In the genomic region with DNA sequence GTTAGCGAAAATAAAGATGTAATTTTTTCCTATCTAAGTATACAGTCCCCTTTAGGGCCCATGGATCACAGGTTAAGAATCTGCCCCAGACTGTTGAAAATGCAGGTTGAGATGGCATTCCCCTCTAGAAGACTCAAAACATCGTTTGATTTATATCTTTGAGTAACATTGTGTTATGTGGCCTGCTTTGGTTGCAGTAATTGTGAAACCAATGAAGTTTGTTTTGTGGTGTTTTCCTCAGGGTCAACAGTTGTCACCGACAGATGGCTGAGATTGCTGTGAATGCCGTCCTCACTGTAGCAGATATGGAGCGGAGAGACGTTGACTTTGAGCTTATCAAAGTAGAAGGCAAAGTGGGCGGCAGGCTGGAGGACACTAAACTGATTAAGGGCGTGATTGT, we compare ENCODE assay signal across 1 cellular context.
TF ChIP-seq lines count a peak whose summit lies in the region.

No MANE protein-coding gene starts in this region.

TF ChIP-seq in K562, 482 proteins besides CTCF, POLR2A, EP300 and RAD21:
- TF ChIP-seq CBFA2T3 (IDR thresholded peaks at IDR 0.05) (peak; percentile 57), ZNF143 (CRISPR knock-in tag; IDR thresholded peaks at IDR 0.05) (no peak), RCOR1 (IDR thresholded peaks at IDR 0.05; ENCODE audit: borderline replicate concordance in 1 of 2, low read depth in 2 of 2, low read length in 2 of 2) (peak in 1 of 2 experiments; percentile 51; a peak in 1 of 4 replicates), KDM1A (IDR thresholded peaks at IDR 0.05) (peak; percentile 53 to 60; a peak in 2 of 4 replicates)
